ENCODE assay signal across 8 cellular contexts in the genomic region with DNA sequence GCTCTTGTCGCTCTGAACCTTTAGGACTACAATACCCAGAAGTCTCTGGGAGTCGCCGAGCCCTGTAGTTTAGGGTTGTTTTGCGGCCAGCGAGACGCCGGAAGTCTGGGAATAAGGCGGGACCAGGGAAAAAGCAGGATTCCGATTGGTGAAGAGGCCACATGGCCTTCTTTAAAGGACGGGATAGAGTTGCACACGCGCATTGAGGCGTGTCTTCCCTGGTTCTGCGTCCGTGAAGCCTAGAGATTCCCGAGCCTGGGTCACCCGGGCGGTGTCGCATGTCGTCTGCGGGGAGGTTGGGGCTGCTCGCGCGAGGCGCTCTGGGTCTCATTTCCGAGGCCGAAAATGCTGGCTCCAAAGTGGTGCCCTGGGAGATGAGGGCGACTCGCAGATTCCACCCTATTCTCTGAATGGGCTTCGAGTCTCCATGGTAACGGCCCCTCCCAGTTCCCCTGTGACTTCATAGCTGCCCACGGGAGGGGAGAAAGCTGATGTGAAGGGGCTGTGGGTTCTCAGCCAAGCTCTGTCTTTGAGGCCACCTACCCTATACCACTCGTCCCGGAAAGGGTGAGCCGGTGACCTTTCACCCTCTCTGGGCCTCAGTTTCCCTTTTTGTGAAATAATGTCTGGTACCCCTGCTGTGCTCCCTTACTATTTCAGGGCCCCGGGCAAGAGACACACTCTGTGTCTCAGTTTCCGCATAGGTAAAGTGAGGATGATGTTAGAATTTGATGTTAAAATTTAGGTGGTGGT. TPM values are rescaled to one million over a fixed set of nuclear protein-coding genes. Genes with fewer than 3 reads are reported as not detected.
DNase-seq lines count a peak whose midpoint lies in the region; ATAC-seq and TF ChIP-seq lines count a peak whose summit lies in the region.

No MANE protein-coding gene starts in this region.

- POLR2A ChIA-PET in SK-N-SH (lab: Yijun Ruan, JAX), result interaction anchor here (0.6 to 0.7 kb wide), 3 partner anchors 14 to 194 kb away, joined by 3 to 4 read pairs (median 3); partner anchors contain the start of gene ZNF787

- WGBS in SK-N-SH (ENCODE audit: low lambda C conversion rate), result 3% methylated on average over 21 of the region's 37 CpGs
- WGBS in suprapubic skin, result 3% methylated on average over 29 of the region's 37 CpGs

- TF ChIP-seq CTCF in SK-N-SH (IDR thresholded peaks at IDR 0.05) (no peak), suprapubic skin (IDR thresholded peaks at IDR 0.05) (no peak)

- H3K9ac ChIP-seq in SK-N-SH, result peak overlapping the region; percentile 94

- H3K4me3 ChIP-seq in GM08714 (ENCODE audit: low read length), result peak overlapping the region; percentile 75
- H3K4me3 ChIP-seq in SK-N-SH (ENCODE audit: low read depth in 2 of 2, low read length in 1 of 2), result peak overlapping the region; percentile 77 to 89
- peak overlapping the region; percentile 73 for H3K4me3 ChIP-seq in suprapubic skin

- no peak for TF ChIP-seq POLR2A in suprapubic skin (IDR thresholded peaks at IDR 0.05)

- H3K9me2 ChIP-seq in SK-N-SH, result no peaks in the 10 kb centered on the region

- H3K79me2 ChIP-seq in SK-N-SH (ENCODE audit: insufficient read depth), result peaks cover 8% of the 10 kb centered on the region

- H3K27me3 ChIP-seq in SK-N-SH (ENCODE audit: insufficient read depth) (no peaks in the 10 kb centered on the region), suprapubic skin (no peaks in the 10 kb centered on the region)

- H2AFZ ChIP-seq in SK-N-SH (ENCODE audit: low read depth), result peak overlapping the region; percentile 98

- TF ChIP-seq RAD21 in SK-N-SH (IDR thresholded peaks at IDR 0.05; ENCODE audit: low read length), result no peak

- no peaks in the 10 kb centered on the region for H4K20me1 ChIP-seq in SK-N-SH (ENCODE audit: insufficient read depth)

- DNase-seq in NCI-H1092 (lab: John Stamatoyannopoulos, UW) (peak; percentile 93), SK-N-SH (peak; percentile 88), glomerular endothelial cell (ENCODE audit: extremely low read depth, low read depth, low spot score) (peak; percentile 98), nucleus accumbens (lab: John Stamatoyannopoulos, UW) (peak; percentile 80 to 99 (median 95)), suprapubic skin (ENCODE audit: low spot score in 2 of 2) (peak; percentile 96 to 97)
- peak; percentile 84 to 89 for DNase-seq in activated naive CD4-positive, alpha-beta T cell treated with anti-CD3 and anti-CD28 coated beads, Interleukin-2, amount 50 U/mL, for 72 hours (ENCODE audit: low spot score in 2 of 2)

- peak; percentile 72 for ATAC-seq in HG02610 (IDR thresholded peaks at IDR 0.05; ENCODE audit: unreplicated experiment)
- peak; percentile 79 to 86 for ATAC-seq in activated naive CD4-positive, alpha-beta T cell treated with anti-CD3 and anti-CD28 coated beads, Interleukin-2, amount 50 U/mL, for 72 hours

- no peak for TF ChIP-seq EP300 in SK-N-SH (IDR thresholded peaks at IDR 0.05; ENCODE audit: borderline replicate concordance in 1 of 2, low read depth in 1 of 2, low read length in 1 of 2)
- TF ChIP-seq EP300 in suprapubic skin (IDR thresholded peaks at IDR 0.05), result no peak

- H3K36me3 ChIP-seq in SK-N-SH (replicated peaks in 1 of 2; ENCODE audit: control insufficient read depth in 1 of 2, insufficient read depth in 2 of 2, low read length in 1 of 2) (peaks cover 16 to 19% of the 10 kb centered on the region in 2 experiments), suprapubic skin (no peaks in the 10 kb centered on the region)

- CTCF ChIA-PET in SK-N-SH (lab: Yijun Ruan, JAX), result interaction anchor here (0.6 to 7.1 kb wide), 6 partner anchors 18 to 62 kb away, joined by 3 to 42 read pairs (median 4); no protein-coding TSS in a partner anchor

- H3K4me2 ChIP-seq in SK-N-SH, result peak overlapping the region; percentile 87

- H3K9me3 Mint-ChIP-seq in activated naive CD4-positive, alpha-beta T cell treated with anti-CD3 and anti-CD28 coated beads, Interleukin-2, amount 50 U/mL, for 72 hours, result peaks cover 0 to 2% of the 10 kb centered on the region in 2 donors

- H3K4me1 ChIP-seq in SK-N-SH (ENCODE audit: control insufficient read depth in 1 of 2, insufficient read depth in 2 of 2, low read depth in 1 of 2, low read length in 1 of 2) (peaks cover 0 to 13% of the 10 kb centered on the region in 2 experiments; a peak in 2 of 4 replicates), suprapubic skin (peaks cover 15% of the 10 kb centered on the region)

- H3K36me3 Mint-ChIP-seq in activated naive CD4-positive, alpha-beta T cell treated with anti-CD3 and anti-CD28 coated beads, Interleukin-2, amount 50 U/mL, for 72 hours, result peaks cover 14 to 32% of the 10 kb centered on the region in 2 donors

- H3K27ac ChIP-seq in SK-N-SH (ENCODE audit: low read depth in 2 of 2, low read length in 1 of 2) (peak overlapping the region; percentile 95 to 99), suprapubic skin (peak overlapping the region; percentile 97)

- peak overlapping the region; percentile 98 to 100 for H3K27ac Mint-ChIP-seq in activated naive CD4-positive, alpha-beta T cell treated with anti-CD3 and anti-CD28 coated beads, Interleukin-2, amount 50 U/mL, for 72 hours

- H3F3A ChIP-seq in SK-N-SH (replicated peaks; ENCODE audit: insufficient read depth), result peaks cover 4% of the 10 kb centered on the region

- H3K9me3 ChIP-seq in SK-N-SH, result no peaks in the 10 kb centered on the region
- no peaks in the 10 kb centered on the region for H3K9me3 ChIP-seq in suprapubic skin

TF ChIP-seq in SK-N-SH, 30 proteins besides CTCF, POLR2A, EP300 and RAD21 (continues in another document):
- TF ChIP-seq EZH2phosphoT487 (IDR thresholded peaks at IDR 0.05; ENCODE audit: borderline replicate concordance, low read depth) (no peak), RCOR1 (IDR thresholded peaks at IDR 0.05; ENCODE audit: low read length) (no peak), TAF1 (IDR thresholded peaks at IDR 0.05; ENCODE audit: borderline replicate concordance, low read depth, low read length) (no peak), REST (IDR thresholded peaks at IDR 0.05; ENCODE audit: low read depth, low read length) (no peak), PBX3 (IDR thresholded peaks at IDR 0.05) (peak; percentile 58), SMC3 (IDR thresholded peaks at IDR 0.05; ENCODE audit: low read depth, low read length) (no peak), MXI1 (IDR thresholded peaks at IDR 0.05; ENCODE audit: low read depth, low read length) (peak; percentile 85), POLR2AphosphoS5 (IDR thresholded peaks at IDR 0.05; ENCODE audit: low read depth, low read length) (peak; percentile 63; the same call in 1 of the 2 replicates), YY1 (IDR thresholded peaks at IDR 0.05; ENCODE audit: low read depth) (no peak), SIN3A (IDR thresholded peaks at IDR 0.05; ENCODE audit: borderline replicate concordance, low read depth, low read length) (peak; percentile 35; the same call in 1 of the 2 replicates), TEAD4 (IDR thresholded peaks at IDR 0.05; ENCODE audit: borderline replicate concordance, insufficient read depth) (no peak), NRF1 (IDR thresholded peaks at IDR 0.05; ENCODE audit: low read depth, low read length) (peak; percentile 89)

RNA-seq across cellular contexts. Expression of gene ZSCAN5A, which starts 0.6 kb away (rescaled TPM):
- 6.8 and 11.7 TPM in 2 replicates for polyA plus RNA-seq in SK-N-SH (2012; rRNA removed)
- polyA plus RNA-seq in SK-N-SH (2012; cell fraction: cytosol; rRNA removed), result 5.3 and 5.8 TPM in 2 replicates
- polyA plus RNA-seq in SK-N-SH (2012; cell fraction: nucleus; rRNA removed), result 6.7 and 8.1 TPM in 2 replicates
- 10 to 100 TPM in 1 of 2 donors, 1 to 10 TPM in 1; 4.1 to 13.3 TPM for total RNA-seq in activated naive CD4-positive, alpha-beta T cell treated with anti-CD3 and anti-CD28 coated beads, Interleukin-2, amount 50 U/mL, for 72 hours
- total RNA-seq in glomerular endothelial cell, result 4.0 and 4.1 TPM in 2 replicates
- total RNA-seq in suprapubic skin, result 1 to 10 TPM; 4.7 to 7.9 (median 7.1) TPM

RNA-seq across cellular contexts. Expression of gene EDDM13, which starts 42.7 kb away (rescaled TPM):
- not detected in 2 replicates for polyA plus RNA-seq in SK-N-SH (2012; rRNA removed)
- not detected in 2 replicates for polyA plus RNA-seq in SK-N-SH (2012; cell fraction: cytosol; rRNA removed)
- polyA plus RNA-seq in SK-N-SH (2012; cell fraction: nucleus; rRNA removed), result not detected in 2 replicates
- 1 to 10 TPM; 1.2 to 2.0 TPM for total RNA-seq in activated naive CD4-positive, alpha-beta T cell treated with anti-CD3 and anti-CD28 coated beads, Interleukin-2, amount 50 U/mL, for 72 hours
- total RNA-seq in glomerular endothelial cell (0.53 and 0.82 TPM in 2 replicates), suprapubic skin (10 to 100 TPM in 2 of 4 donors, 1 to 10 TPM in 2; 6.0 to 25.8 (median 11.4) TPM)

Comparison
In these comparisons a context has a peak if more than half of its experiments do, and no peak if none do; other contexts are left out.
1. Peak in every context shown above with its lines: DNase-seq, ATAC-seq, H3K4me3 ChIP-seq and H3K27ac ChIP-seq.